ENCODE assay signal across 8 cellular contexts in genomic region chr7:106768324-106768751, GRCh38.
DNase-seq lines count a peak whose midpoint lies in the region; ATAC-seq and TF ChIP-seq lines count a peak whose summit lies in the region.

No MANE protein-coding gene starts in this region.

- ATAC-seq in GM19452 (IDR thresholded peaks at IDR 0.05; ENCODE audit: unreplicated experiment) (peak; percentile 71), HG03354 (IDR thresholded peaks at IDR 0.05; ENCODE audit: poor library complexity, severe bottlenecking, unreplicated experiment) (peak; percentile 86)

- no peak overlapping the region for H3K27ac ChIP-seq in coronary artery

- CTCF ChIA-PET in BJ (lab: Yijun Ruan, JAX) = interaction anchor here (0.7 kb wide), 1 partner anchor 260 kb away, joined by 3 read pairs; no protein-coding TSS in a partner anchor
- CTCF ChIA-PET in GM10248 (lab: Yijun Ruan, JAX) = interaction anchor here (0.7 to 1.6 kb wide), 4 partner anchors 11 to 108 kb away, joined by 3 to 5 read pairs (median 4); partner anchors contain the start of gene CCDC71L

- H3K36me3 ChIP-seq in BJ (ENCODE audit: control insufficient read depth, insufficient read depth, low read length) = no peaks in the 10 kb centered on the region

- H3K27me3 ChIP-seq in BJ (ENCODE audit: control insufficient read depth, insufficient read depth, low read length) = no peaks in the 10 kb centered on the region

- no peak overlapping the region for H3K4me3 ChIP-seq in BJ (ENCODE audit: low read depth, low read length)
- H3K4me3 ChIP-seq in coronary artery = peak overlapping the region; percentile 55

- DNase-seq in BJ (ENCODE audit: low read depth) (no peak), coronary artery (ENCODE audit: low spot score) (no peak), OCI-M1 (lab: John Stamatoyannopoulos, UW) (no peak), CD1c-positive myeloid dendritic cell (ENCODE audit: extremely low spot score) (no peak), GM10248 (ENCODE audit: extremely low spot score) (no peak), iPS-NIHi11 (ENCODE audit: low spot score) (no peak)

- TF ChIP-seq CTCF in BJ (IDR thresholded peaks at IDR 0.05; ENCODE audit: insufficient read depth, low read depth, low read length) = peak; percentile 15; the same call in 1 of the 2 replicates
- no peak for TF ChIP-seq CTCF in coronary artery (IDR thresholded peaks at IDR 0.05)
- no peak for TF ChIP-seq CTCF in GM10248 (IDR thresholded peaks at IDR 0.05; ENCODE audit: control extremely low read depth, extremely low read depth, low read depth, missing control alignments)

- POLR2A ChIA-PET in BJ (lab: Charles Lee) (no interaction called here), GM10248 (lab: Yijun Ruan, JAX) (no interaction called here)
